Comparison of ENCODE assay signal across 21 cellular contexts in genomic region chr3:168824107-168824506, GRCh38.
DNase-seq lines count a peak whose midpoint lies in the region; ATAC-seq and TF ChIP-seq lines count a peak whose summit lies in the region.
"Had no signal": no experiment of that assay in that cellular context is flagged by ENCODE, and none has a peak within 500 bp of the region (broad histone marks: within the 10 kb centered on the region; RNA-seq: fewer than 3 reads in every experiment).

No MANE protein-coding gene starts in this region.

- H3K79me2 ChIP-seq in Loucy (ENCODE audit: insufficient read depth, low read length) = no peaks in the 10 kb centered on the region
- no peaks in the 10 kb centered on the region for H3K79me2 ChIP-seq in PC-9 (ENCODE audit: low read depth)

- intact Hi-C loops in PC-9 (cut with micrococcal nuclease; ENCODE audit: unreplicated experiment) = no loop called here

- POLR2A ChIA-PET in PC-9 (lab: Charles Lee; ENCODE audit: unreplicated experiment) = interaction anchor here (0.7 kb wide), 1 partner anchor 227 kb away, joined by 3 read pairs; no protein-coding TSS in a partner anchor

- WGBS in thymus = 64% methylated on average over 2 of the region's 2 CpGs

- H3K27ac ChIP-seq in BLaER1 (no peak overlapping the region), PC-9 (no peak overlapping the region), thymus (ENCODE audit: low read depth) (peak overlapping the region; percentile 26)
- H3K27ac ChIP-seq: A549, GM23248 had no signal

- H3K9me2 ChIP-seq in Loucy (replicated peaks; ENCODE audit: low read depth, low read length) (no peaks in the 10 kb centered on the region), PC-9 (ENCODE audit: insufficient read depth) (no peaks in the 10 kb centered on the region)
- H3K9me2 ChIP-seq: SK-N-SH had no signal

- no peak overlapping the region for H3K4me3 ChIP-seq in BLaER1
- no peak overlapping the region for H3K4me3 ChIP-seq in Loucy (ENCODE audit: low read length, poor library complexity, severe bottlenecking)
- H3K4me3 ChIP-seq in PC-9 = no peak overlapping the region
- no peak overlapping the region for H3K4me3 ChIP-seq in thymus (ENCODE audit: low read length)
- H3K4me3 ChIP-seq: A549, GM23248, HAP-1 had no signal

- TF ChIP-seq CTCF in Loucy (conservative IDR thresholded peaks at IDR 0.05; ENCODE audit: low read length) = no peak
- no peak for TF ChIP-seq CTCF in PC-9 (conservative IDR thresholded peaks at IDR 0.05)

- H3K27me3 ChIP-seq in BLaER1 (no peaks in the 10 kb centered on the region), Loucy (ENCODE audit: insufficient read depth, low read length, poor library complexity, severe bottlenecking) (no peaks in the 10 kb centered on the region), PC-9 (ENCODE audit: insufficient read depth, low read depth) (no peaks in the 10 kb centered on the region), thymus (ENCODE audit: control insufficient read depth, insufficient read depth) (no peaks in the 10 kb centered on the region)

- H3K36me3 ChIP-seq in BLaER1 (no peaks in the 10 kb centered on the region), Loucy (ENCODE audit: insufficient read depth, low read length) (no peaks in the 10 kb centered on the region), PC-9 (ENCODE audit: low read depth) (no peaks in the 10 kb centered on the region), thymus (ENCODE audit: control insufficient read depth, insufficient read depth) (no peaks in the 10 kb centered on the region)
- H3K36me3 ChIP-seq: HAP-1 had no signal

- ATAC-seq in HG03469 (IDR thresholded peaks at IDR 0.05; ENCODE audit: unreplicated experiment) = no peak
- ATAC-seq: A549, T-helper 17 cell had no signal

- H2AFZ ChIP-seq in Loucy (ENCODE audit: low read length) (0 out of 2 replicates have a peak overlapping the region, but pooled peaks have one; percentile 1), PC-9 (0 out of 2 replicates have a peak overlapping the region, but pooled peaks have one; percentile 4)
- H2AFZ ChIP-seq: GM23248 had no signal

- H3K4me1 ChIP-seq in BLaER1 (peaks cover 18% of the 10 kb centered on the region), Loucy (ENCODE audit: insufficient read depth, low read length, poor library complexity, severe bottlenecking) (peaks cover 12% of the 10 kb centered on the region), PC-9 (replicated peaks; ENCODE audit: insufficient read depth) (no peaks in the 10 kb centered on the region), thymus (ENCODE audit: control insufficient read depth, insufficient read depth, low read length) (no peaks in the 10 kb centered on the region)
- H3K4me1 ChIP-seq: A549 had no signal

- CTCF ChIA-PET in PC-9 (lab: Charles Lee) = no interaction called here

- no TSS peak for BruUV-seq in PC-9 (replicated peaks; lab: Mats Ljungman, UMichigan)

- H3F3A ChIP-seq in Loucy (ENCODE audit: low read depth) (no peaks in the 10 kb centered on the region), PC-9 (ENCODE audit: insufficient read depth, low read depth) (no peaks in the 10 kb centered on the region)

- H4K20me1 ChIP-seq in BLaER1 = no peaks in the 10 kb centered on the region
- H4K20me1 ChIP-seq in Loucy (ENCODE audit: insufficient read depth, low read length, poor library complexity, severe bottlenecking) = no peaks in the 10 kb centered on the region
- no peaks in the 10 kb centered on the region for H4K20me1 ChIP-seq in PC-9 (ENCODE audit: insufficient read depth)

- H3K4me2 ChIP-seq in BLaER1 = peak overlapping the region; percentile 36
- peak overlapping the region; percentile 52 for H3K4me2 ChIP-seq in Loucy (ENCODE audit: low read depth, low read length, poor library complexity, severe bottlenecking)
- no peak overlapping the region for H3K4me2 ChIP-seq in PC-9
- H3K4me2 ChIP-seq: A549, SK-N-SH had no signal

- H3K9me3 ChIP-seq in BLaER1 (no peaks in the 10 kb centered on the region), Loucy (ENCODE audit: insufficient read depth, low read depth, low read length) (no peaks in the 10 kb centered on the region), PC-9 (ENCODE audit: insufficient read depth, low read depth) (no peaks in the 10 kb centered on the region), thymus (ENCODE audit: control insufficient read depth) (no peaks in the 10 kb centered on the region)
- H3K9me3 ChIP-seq: A549, HAP-1, SK-N-SH had no signal

- DNase-seq in PC-9 (no peak), NCI-H1694 treated with DMSO at 0.1 percent for 48 hours (lab: John Stamatoyannopoulos, UW) (no peak), NCI-H2029 treated with DMSO at 0.1 percent for 48 hours (lab: John Stamatoyannopoulos, UW) (no peak)
- DNase-seq: GM23248, IMR-90, KG1, NCI-H1048, NCI-H1417, NCI-H1694, NCI-H2081 treated with DMSO at 0.1 percent for 48 hours, NCI-H2171, NCI-H446, NCI-H524 treated with DMSO at 0.1 percent for 48 hours, SK-N-SH, T-helper 17 cell had no signal

- H3K9ac ChIP-seq in BLaER1 = no peak overlapping the region
- H3K9ac ChIP-seq in Loucy (ENCODE audit: low read depth, low read length, poor library complexity, severe bottlenecking) = no peak overlapping the region
- H3K9ac ChIP-seq: GM23248, SK-N-SH had no signal
